ENCODE assay signal across 14 cellular contexts in genomic region chr14:72692678-72693077, GRCh38.
A peak's percentile ranks its signal among the peaks of the same experiment; 100 is the strongest.
DNase-seq lines count a peak whose midpoint lies in the region; ATAC-seq and TF ChIP-seq lines count a peak whose summit lies in the region.
"Had no signal": no experiment of that assay in that cellular context is flagged by ENCODE, and none has a peak within 500 bp of the region (broad histone marks: within the 10 kb centered on the region; RNA-seq: fewer than 3 reads in every experiment).

No MANE protein-coding gene starts in this region.

- CTCF ChIA-PET in HEK293T (lab: Yijun Ruan, JAX), result no interaction called here

- H3K4me3 Mint-ChIP-seq in activated T-cell treated with anti-CD3 and anti-CD28 coated beads, Interleukin-2, amount 50 U/mL, for 24 hours, result no peak overlapping the region
- H3K4me3 Mint-ChIP-seq: activated naive CD8-positive, alpha-beta T cell treated with anti-CD3 and anti-CD28 coated beads for 36 hours; naive thymus-derived CD8-positive, alpha-beta T cell had no signal

- ATAC-seq in gastroesophageal sphincter, result no peak
- ATAC-seq: naive thymus-derived CD8-positive, alpha-beta T cell had no signal

- no peak overlapping the region for H3K27ac Mint-ChIP-seq in activated T-cell treated with anti-CD3 and anti-CD28 coated beads, Interleukin-2, amount 50 U/mL, for 24 hours
- H3K27ac Mint-ChIP-seq: activated naive CD8-positive, alpha-beta T cell treated with anti-CD3 and anti-CD28 coated beads for 36 hours had no signal

- POLR2A ChIA-PET in HEK293T (lab: Yijun Ruan, JAX), result no interaction called here

- H3K36me3 ChIP-seq in gastroesophageal sphincter, result peaks cover 0 to 17% of the 10 kb centered on the region in 2 donors
- no peaks in the 10 kb centered on the region for H3K36me3 ChIP-seq in SJCRH30
- H3K36me3 ChIP-seq: BLaER1 had no signal

- 29 to 100% methylated on average over 1 to 4 of the region's 4 CpGs for WGBS in gastroesophageal sphincter (ENCODE audit: low coverage in 1 of 2), 2 donors

- H3K27ac ChIP-seq in gastroesophageal sphincter, result no peak overlapping the region
- no peak overlapping the region for H3K27ac ChIP-seq in SJCRH30
- H3K27ac ChIP-seq: BLaER1 had no signal

- H3K9me3 ChIP-seq in gastroesophageal sphincter (no peaks in the 10 kb centered on the region), SJCRH30 (replicated peaks) (no peaks in the 10 kb centered on the region)

- DNase-seq in AG20443 (ENCODE audit: low spot score) (peak; percentile 32), HEK293T (ENCODE audit: extremely low spot score) (peak; percentile 45), astrocyte of the spinal cord (ENCODE audit: low read depth, low spot score) (peak; percentile 12), iPS-NIHi7 (ENCODE audit: extremely low spot score) (peak; percentile 89), NCI-H2107 (lab: John Stamatoyannopoulos, UW) (no peak), SJCRH30 (no peak)
- no peak for DNase-seq in activated T-cell treated with anti-CD3 and anti-CD28 coated beads, Interleukin-2, amount 50 U/mL, for 24 hours
- DNase-seq: activated naive CD8-positive, alpha-beta T cell treated with anti-CD3 and anti-CD28 coated beads for 36 hours; GF-D8; kidney; naive thymus-derived CD8-positive, alpha-beta T cell; NCI-H2029 treated with DMSO at 0.1 percent for 48 hours had no signal

- no peaks in the 10 kb centered on the region for H3K4me1 Mint-ChIP-seq in activated T-cell treated with anti-CD3 and anti-CD28 coated beads, Interleukin-2, amount 50 U/mL, for 24 hours (ENCODE audit: low read depth)
- H3K4me1 Mint-ChIP-seq: activated naive CD8-positive, alpha-beta T cell treated with anti-CD3 and anti-CD28 coated beads for 36 hours had no signal

- H3K27me3 ChIP-seq in gastroesophageal sphincter (no peaks in the 10 kb centered on the region), SJCRH30 (no peaks in the 10 kb centered on the region)
- H3K27me3 ChIP-seq: BLaER1 had no signal

- no peaks in the 10 kb centered on the region for H3K27me3 Mint-ChIP-seq in activated T-cell treated with anti-CD3 and anti-CD28 coated beads, Interleukin-2, amount 50 U/mL, for 24 hours
- H3K27me3 Mint-ChIP-seq: activated naive CD8-positive, alpha-beta T cell treated with anti-CD3 and anti-CD28 coated beads for 36 hours; naive thymus-derived CD8-positive, alpha-beta T cell had no signal

- no peaks in the 10 kb centered on the region for H3K4me1 ChIP-seq in gastroesophageal sphincter
- no peaks in the 10 kb centered on the region for H3K4me1 ChIP-seq in SJCRH30
- H3K4me1 ChIP-seq: BLaER1 had no signal

- in situ Hi-C loops in astrocyte of the spinal cord (cut with HindIII; ENCODE audit: low sequenced_read_pairs), result no loop called here

- no peaks in the 10 kb centered on the region for H3K9me3 Mint-ChIP-seq in activated T-cell treated with anti-CD3 and anti-CD28 coated beads, Interleukin-2, amount 50 U/mL, for 24 hours
- H3K9me3 Mint-ChIP-seq: activated naive CD8-positive, alpha-beta T cell treated with anti-CD3 and anti-CD28 coated beads for 36 hours had no signal

- TF ChIP-seq EP300 in gastroesophageal sphincter (IDR thresholded peaks at IDR 0.05), result no peak

- TF ChIP-seq CTCF in astrocyte of the spinal cord (IDR thresholded peaks at IDR 0.05; ENCODE audit: low read depth, low read length) (no peak), gastroesophageal sphincter (IDR thresholded peaks at IDR 0.05) (no peak)

- no peak for TF ChIP-seq POLR2A in gastroesophageal sphincter (IDR thresholded peaks at IDR 0.05)

- H3K4me3 ChIP-seq in astrocyte of the spinal cord (ENCODE audit: low read depth, low read length) (no peak overlapping the region), gastroesophageal sphincter (no peak overlapping the region), SJCRH30 (no peak overlapping the region)
- H3K4me3 ChIP-seq: BLaER1 had no signal

- no peaks in the 10 kb centered on the region for H3K36me3 Mint-ChIP-seq in activated T-cell treated with anti-CD3 and anti-CD28 coated beads, Interleukin-2, amount 50 U/mL, for 24 hours (ENCODE audit: low read depth)

TF ChIP-seq in HEK293T, 16 proteins besides CTCF, POLR2A, EP300 and RAD21:
- no peak for TF ChIP-seq SUZ12 (IDR thresholded peaks at IDR 0.05)
- no peak for TF ChIP-seq SP1 (IDR thresholded peaks at IDR 0.05)
- no peak for TF ChIP-seq ELF4 (IDR thresholded peaks at IDR 0.05)
- TF ChIP-seq CTBP1 (IDR thresholded peaks at IDR 0.05; ENCODE audit: borderline replicate concordance), result no peak
- no peak for TF ChIP-seq TARDBP (IDR thresholded peaks at IDR 0.05)
- TF ChIP-seq HDGF (IDR thresholded peaks at IDR 0.05; ENCODE audit: borderline replicate concordance), result no peak
- no peak for TF ChIP-seq FOXK2 (IDR thresholded peaks at IDR 0.05)

Comparison
In these comparisons a context has a peak if more than half of its experiments do, and no peak if none do; other contexts are left out.
1. DNase-seq: peak in AG20443 (single experiment), HEK293T (single experiment), astrocyte of the spinal cord (single experiment) and iPS-NIHi7 (single experiment); none in NCI-H2107 (single experiment), SJCRH30 (0 of 2) and activated T-cell treated with anti-CD3 and anti-CD28 coated beads, Interleukin-2, amount 50 U/mL, for 24 hours (single experiment).